Comparison of ENCODE assay signal across 8 cellular contexts in the genomic region with DNA sequence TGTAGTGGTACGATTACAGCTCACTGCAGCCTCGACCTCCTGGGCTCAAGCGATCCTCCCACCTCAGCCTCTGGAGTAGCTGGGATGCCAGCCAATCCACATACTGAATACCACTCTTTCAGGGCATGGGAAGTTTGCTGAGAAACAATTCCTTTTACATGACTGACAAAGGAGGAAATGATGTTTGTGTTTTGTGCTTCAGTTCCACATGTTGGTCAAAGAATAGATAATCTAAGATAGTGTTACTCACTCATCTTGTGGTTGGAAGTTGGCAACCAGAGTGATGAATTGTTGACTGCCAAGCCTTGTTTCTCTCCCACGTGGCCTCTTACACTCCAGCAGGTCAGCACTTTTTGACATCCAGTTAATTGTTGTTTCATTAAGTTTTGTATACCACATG. TPM values are rescaled to one million over a fixed set of nuclear protein-coding genes. Genes with fewer than 3 reads are reported as not detected.
A peak's percentile ranks its signal among the peaks of the same experiment; 100 is the strongest.
DNase-seq lines count a peak whose midpoint lies in the region; ATAC-seq lines count a peak whose summit lies in the region.
"Had no signal": no experiment of that assay in that cellular context is flagged by ENCODE, and none has a peak within 500 bp of the region (broad histone marks: within the 10 kb centered on the region; RNA-seq: fewer than 3 reads in every experiment).

No MANE protein-coding gene starts in this region.

- no peaks in the 10 kb centered on the region for H3K27me3 Mint-ChIP-seq in activated T-helper 17 cell treated with anti-CD3 and anti-CD28 coated beads, Interleukin-2, amount 50 U/mL, for 72 hours
- H3K27me3 Mint-ChIP-seq in stimulated activated naive CD8-positive, alpha-beta T cell treated with anti-CD3 and anti-CD28 coated beads, Interleukin-15, amount 100 ng/mL, for 72 hours, result no peaks in the 10 kb centered on the region

- no peaks in the 10 kb centered on the region for H3K36me3 Mint-ChIP-seq in activated T-helper 17 cell treated with anti-CD3 and anti-CD28 coated beads, Interleukin-2, amount 50 U/mL, for 72 hours (ENCODE audit: low read depth)
- H3K36me3 Mint-ChIP-seq: mesothelial cell of epicardium had no signal

- H3K27ac Mint-ChIP-seq in activated T-helper 17 cell treated with anti-CD3 and anti-CD28 coated beads, Interleukin-2, amount 50 U/mL, for 72 hours, result peak overlapping the region; percentile 24
- H3K27ac Mint-ChIP-seq in stimulated activated naive CD8-positive, alpha-beta T cell treated with anti-CD3 and anti-CD28 coated beads, Interleukin-15, amount 100 ng/mL, for 72 hours, result no peak overlapping the region
- H3K27ac Mint-ChIP-seq: mesothelial cell of epicardium had no signal

- DNase-seq in stimulated activated CD4-positive, alpha-beta T cell treated with anti-CD3 and anti-CD28 coated beads, Interleukin-15, amount 100 ng/mL, for 24 hours, result peak; percentile 25
- DNase-seq in stimulated activated CD4-positive, alpha-beta T cell treated with anti-CD3 and anti-CD28 coated beads, Interleukin-4, amount 100 ng/mL, for 4 hours, result no peak
- DNase-seq in stimulated activated naive CD8-positive, alpha-beta T cell treated with anti-CD3 and anti-CD28 coated beads, Interleukin-15, amount 100 ng/mL, for 72 hours, result no peak
- no peak for DNase-seq in SK-N-DZ (ENCODE audit: low spot score)
- DNase-seq: NCI-H2171 treated with DMSO at 0.1 percent for 48 hours had no signal

- H3K4me3 Mint-ChIP-seq in activated T-helper 17 cell treated with anti-CD3 and anti-CD28 coated beads, Interleukin-2, amount 50 U/mL, for 72 hours, result no peak overlapping the region
- no peak overlapping the region for H3K4me3 Mint-ChIP-seq in stimulated activated naive CD8-positive, alpha-beta T cell treated with anti-CD3 and anti-CD28 coated beads, Interleukin-15, amount 100 ng/mL, for 72 hours
- H3K4me3 Mint-ChIP-seq: mesothelial cell of epicardium had no signal

- H3K4me1 Mint-ChIP-seq in activated T-helper 17 cell treated with anti-CD3 and anti-CD28 coated beads, Interleukin-2, amount 50 U/mL, for 72 hours, result peaks cover 26% of the 10 kb centered on the region
- H3K4me1 Mint-ChIP-seq in stimulated activated naive CD8-positive, alpha-beta T cell treated with anti-CD3 and anti-CD28 coated beads, Interleukin-15, amount 100 ng/mL, for 72 hours, result peaks cover 46% of the 10 kb centered on the region
- H3K4me1 Mint-ChIP-seq: mesothelial cell of epicardium had no signal

- no peaks in the 10 kb centered on the region for H3K9me3 Mint-ChIP-seq in activated T-helper 17 cell treated with anti-CD3 and anti-CD28 coated beads, Interleukin-2, amount 50 U/mL, for 72 hours
- H3K9me3 Mint-ChIP-seq in stimulated activated naive CD8-positive, alpha-beta T cell treated with anti-CD3 and anti-CD28 coated beads, Interleukin-15, amount 100 ng/mL, for 72 hours, result peaks cover 0 to 5% of the 10 kb centered on the region in 2 donors

- peak; percentile 64 for ATAC-seq in activated T-helper 17 cell treated with anti-CD3 and anti-CD28 coated beads, Interleukin-2, amount 50 U/mL, for 72 hours (replicated peaks)
- ATAC-seq in stimulated activated naive CD8-positive, alpha-beta T cell treated with anti-CD3 and anti-CD28 coated beads, Interleukin-15, amount 100 ng/mL, for 72 hours, result peak; percentile 74
- ATAC-seq in GM18867 (IDR thresholded peaks at IDR 0.05; ENCODE audit: unreplicated experiment), result no peak

RNA-seq across cellular contexts. Expression of a gene that starts 7.6 kb away (rescaled TPM):
- not detected for total RNA-seq in activated T-helper 17 cell treated with anti-CD3 and anti-CD28 coated beads, Interleukin-2, amount 50 U/mL, for 72 hours
- polyA plus RNA-seq in SK-N-DZ (2014; cell fraction: cytosol; rRNA removed), result not detected in 2 replicates
- not detected in 2 replicates for polyA plus RNA-seq in SK-N-DZ (2014; cell fraction: nucleus; rRNA removed)
- total RNA-seq: mesothelial cell of epicardium had no signal

RNA-seq across cellular contexts. Expression of a gene that starts 16.7 kb away (rescaled TPM):
- not detected for total RNA-seq in activated T-helper 17 cell treated with anti-CD3 and anti-CD28 coated beads, Interleukin-2, amount 50 U/mL, for 72 hours
- polyA plus RNA-seq in SK-N-DZ (2014; cell fraction: cytosol; rRNA removed), result not detected in 2 replicates
- polyA plus RNA-seq in SK-N-DZ (2014; cell fraction: nucleus; rRNA removed), result not detected in 2 replicates
- total RNA-seq: mesothelial cell of epicardium had no signal

RNA-seq across cellular contexts. Expression of a gene that starts 26.3 kb away (rescaled TPM):
- total RNA-seq in activated T-helper 17 cell treated with anti-CD3 and anti-CD28 coated beads, Interleukin-2, amount 50 U/mL, for 72 hours, result not detected
- polyA plus RNA-seq in SK-N-DZ (2014; cell fraction: cytosol; rRNA removed), result not detected in 2 replicates
- not detected in 2 replicates for polyA plus RNA-seq in SK-N-DZ (2014; cell fraction: nucleus; rRNA removed)
- total RNA-seq: mesothelial cell of epicardium had no signal

RNA-seq across cellular contexts. Expression of a gene that starts 35.4 kb away (rescaled TPM):
- total RNA-seq in activated T-helper 17 cell treated with anti-CD3 and anti-CD28 coated beads, Interleukin-2, amount 50 U/mL, for 72 hours, result not detected
- not detected in 2 replicates for polyA plus RNA-seq in SK-N-DZ (2014; cell fraction: cytosol; rRNA removed)
- not detected in 2 replicates for polyA plus RNA-seq in SK-N-DZ (2014; cell fraction: nucleus; rRNA removed)
- total RNA-seq: mesothelial cell of epicardium had no signal

RNA-seq across cellular contexts. Expression of a gene that starts 44.8 kb away (rescaled TPM):
- not detected for total RNA-seq in activated T-helper 17 cell treated with anti-CD3 and anti-CD28 coated beads, Interleukin-2, amount 50 U/mL, for 72 hours
- polyA plus RNA-seq in SK-N-DZ (2014; cell fraction: cytosol; rRNA removed), result not detected in 2 replicates
- polyA plus RNA-seq in SK-N-DZ (2014; cell fraction: nucleus; rRNA removed), result not detected in 2 replicates
- total RNA-seq: mesothelial cell of epicardium had no signal
